ENCODE assay signal across 17 cellular contexts in genomic region chr15:66854012-66854965, GRCh38.
DNase-seq lines count a peak whose midpoint lies in the region; ATAC-seq and TF ChIP-seq lines count a peak whose summit lies in the region.
"Had no signal": no experiment of that assay in that cellular context is flagged by ENCODE, and none has a peak within 500 bp of the region (broad histone marks: within the 10 kb centered on the region; RNA-seq: fewer than 3 reads in every experiment).

No MANE protein-coding gene starts in this region.

- no peaks in the 10 kb centered on the region for H3K79me2 ChIP-seq in PC-9 (ENCODE audit: low read depth)
- H3K79me2 ChIP-seq: parathyroid adenoma had no signal

- H3K4me1 ChIP-seq in PC-9 (replicated peaks; ENCODE audit: insufficient read depth): peaks cover 13% of the 10 kb centered on the region; the same call in 1 of the 2 replicates
- H3K4me1 ChIP-seq in endodermal cell (ENCODE audit: control insufficient read depth, insufficient read depth, low read length): peaks cover 14% of the 10 kb centered on the region
- H3K4me1 ChIP-seq: parathyroid adenoma had no signal

- H4K20me1 ChIP-seq in PC-9 (ENCODE audit: insufficient read depth): no peaks in the 10 kb centered on the region

- no peak overlapping the region for H3K4me3 Mint-ChIP-seq in endodermal cell
- H3K4me3 Mint-ChIP-seq in osteocyte (ENCODE audit: unreplicated experiment): no peak overlapping the region
- H3K4me3 Mint-ChIP-seq: CD4-positive, alpha-beta T cell; stimulated activated memory B cell treated with anti-CD40 and anti-IgM and Interleukin-4, amounts not matched to agents 10 μg/mL and 1 μg/mL and 100 μg/mL, for 72 hours had no signal

- H3K36me3 ChIP-seq in PC-9 (ENCODE audit: low read depth): no peaks in the 10 kb centered on the region
- H3K36me3 ChIP-seq in endodermal cell (ENCODE audit: control insufficient read depth, insufficient read depth, low read length): peaks cover 3% of the 10 kb centered on the region
- H3K36me3 ChIP-seq: gastrocnemius medialis had no signal

- H3F3A ChIP-seq in PC-9 (ENCODE audit: insufficient read depth, low read depth): no peaks in the 10 kb centered on the region; the same call in 1 of the 2 replicates

- H3K4me2 ChIP-seq in PC-9: peak overlapping the region; percentile 58

- H3K36me3 Mint-ChIP-seq in endodermal cell (ENCODE audit: low read depth) (peaks cover 8% of the 10 kb centered on the region), osteocyte (ENCODE audit: unreplicated experiment) (no peaks in the 10 kb centered on the region)
- H3K36me3 Mint-ChIP-seq: naive B cell; stimulated activated memory B cell treated with anti-CD40 and anti-IgM and Interleukin-4, amounts not matched to agents 10 μg/mL and 1 μg/mL and 100 μg/mL, for 72 hours had no signal

- CTCF ChIA-PET in PC-9 (lab: Charles Lee): interaction anchor here (0.6 to 0.7 kb wide), 4 partner anchors 18 to 1600 kb away, joined by 3 to 8 read pairs (median 4); no protein-coding TSS in a partner anchor

- no peaks in the 10 kb centered on the region for H3K9me3 ChIP-seq in PC-9 (ENCODE audit: insufficient read depth, low read depth)
- H3K9me3 ChIP-seq in endodermal cell (ENCODE audit: control insufficient read depth, low read length): no peaks in the 10 kb centered on the region
- H3K9me3 ChIP-seq: gastrocnemius medialis had no signal

- H3K4me3 ChIP-seq in PC-9: no peak overlapping the region
- H3K4me3 ChIP-seq in endodermal cell (ENCODE audit: low read length): no peak overlapping the region
- H3K4me3 ChIP-seq: gastrocnemius medialis, GM12878 had no signal

- DNase-seq in D341Med (ENCODE audit: low spot score) (peak; percentile 19), PC-9 (no peak), endodermal cell (peak; percentile 66), osteocyte (ENCODE audit: extremely low spot score, unreplicated experiment) (peak; percentile 54), left colon (no peak), OCI-M1 (lab: John Stamatoyannopoulos, UW) (no peak), NCI-H2107 (lab: John Stamatoyannopoulos, UW) (no peak), DMS114 treated with DMSO at 0.1 percent for 48 hours (lab: John Stamatoyannopoulos, UW; ENCODE audit: unreplicated experiment) (no peak)
- DNase-seq: CD4-positive, alpha-beta T cell; gastrocnemius medialis; naive B cell; NCI-H1105 treated with DMSO at 0.1 percent for 48 hours; NCI-H2081 treated with DMSO at 0.1 percent for 48 hours; NCI-H510A treated with DMSO at 0.1 percent for 48 hours had no signal

- H3K9me3 Mint-ChIP-seq in endodermal cell (no peaks in the 10 kb centered on the region), osteocyte (ENCODE audit: unreplicated experiment) (no peaks in the 10 kb centered on the region)
- H3K9me3 Mint-ChIP-seq: CD4-positive, alpha-beta T cell; naive B cell; stimulated activated memory B cell treated with anti-CD40 and anti-IgM and Interleukin-4, amounts not matched to agents 10 μg/mL and 1 μg/mL and 100 μg/mL, for 72 hours had no signal

- H3K27ac ChIP-seq in PC-9 (no peak overlapping the region), endodermal cell (ENCODE audit: low read depth, low read length) (no peak overlapping the region)
- H3K27ac ChIP-seq: gastrocnemius medialis, parathyroid adenoma had no signal

- no TSS peak for BruUV-seq in PC-9 (replicated peaks; lab: Mats Ljungman, UMichigan)

- H3K27ac Mint-ChIP-seq in endodermal cell (no peak overlapping the region), osteocyte (ENCODE audit: unreplicated experiment) (no peak overlapping the region)
- H3K27ac Mint-ChIP-seq: CD4-positive, alpha-beta T cell; naive B cell; stimulated activated memory B cell treated with anti-CD40 and anti-IgM and Interleukin-4, amounts not matched to agents 10 μg/mL and 1 μg/mL and 100 μg/mL, for 72 hours had no signal

- no peaks in the 10 kb centered on the region for H3K9me2 ChIP-seq in PC-9 (ENCODE audit: insufficient read depth)

- H2AFZ ChIP-seq in PC-9: no peak overlapping the region
- H2AFZ ChIP-seq: parathyroid adenoma had no signal

- POLR2A ChIA-PET in PC-9 (lab: Charles Lee; ENCODE audit: unreplicated experiment): no interaction called here

- no peak for ATAC-seq in left colon
- ATAC-seq: gastrocnemius medialis; GM12878; stimulated activated memory B cell treated with anti-CD40 and anti-IgM and Interleukin-4, amounts not matched to agents 10 μg/mL and 1 μg/mL and 100 μg/mL, for 72 hours had no signal

- intact Hi-C loops in PC-9 (cut with micrococcal nuclease; ENCODE audit: unreplicated experiment) (loop anchor here (5.0 kb wide), 2 partner anchors 347 to 448 kb away; partner anchors contain the start of gene ZWILCH), left colon (cut with DNase I, micrococcal nuclease) (loop anchor here in 1 of 2 donors (5.0 kb wide), 2 partner anchors 67 to 252 kb away; no protein-coding TSS in a partner anchor)

- no peak for TF ChIP-seq CTCF in PC-9 (conservative IDR thresholded peaks at IDR 0.05)
- TF ChIP-seq CTCF in endodermal cell (conservative IDR thresholded peaks at IDR 0.05): no peak
- no peak for TF ChIP-seq CTCF in osteocyte (IDR thresholded peaks at IDR 0.05)

- WGBS in endodermal cell (ENCODE audit: insufficient coverage in 1 of 2, insufficient read length in 1 of 2), 2 experiments: 87 to 92% methylated on average over 10 to 22 of the region's 23 CpGs

- H3K27me3 ChIP-seq in PC-9 (ENCODE audit: insufficient read depth, low read depth) (no peaks in the 10 kb centered on the region), endodermal cell (ENCODE audit: control insufficient read depth, insufficient read depth, low read length, poor library complexity, severe bottlenecking) (no peaks in the 10 kb centered on the region)
- H3K27me3 ChIP-seq: gastrocnemius medialis had no signal

- H3K4me1 Mint-ChIP-seq in endodermal cell (peaks cover 22% of the 10 kb centered on the region), osteocyte (ENCODE audit: unreplicated experiment) (peaks cover 44% of the 10 kb centered on the region)

- peaks cover 6% of the 10 kb centered on the region for H3K27me3 Mint-ChIP-seq in endodermal cell (ENCODE audit: insufficient read depth)
- no peaks in the 10 kb centered on the region for H3K27me3 Mint-ChIP-seq in osteocyte (ENCODE audit: unreplicated experiment)

- no peak overlapping the region for H3K9ac ChIP-seq in endodermal cell (ENCODE audit: extremely low read depth, low read length, poor library complexity, severe bottlenecking)
- H3K9ac ChIP-seq: parathyroid adenoma had no signal

Comparison
In these comparisons a context has a peak if more than half of its experiments do, and no peak if none do; other contexts are left out.
1. DNase-seq: peak in D341Med (single experiment), endodermal cell (single experiment) and osteocyte (single experiment); none in PC-9 (0 of 2), left colon (0 of 2), OCI-M1 (single experiment), NCI-H2107 (single experiment) and DMS114 treated with DMSO at 0.1 percent for 48 hours (single experiment).